In the genomic region with DNA sequence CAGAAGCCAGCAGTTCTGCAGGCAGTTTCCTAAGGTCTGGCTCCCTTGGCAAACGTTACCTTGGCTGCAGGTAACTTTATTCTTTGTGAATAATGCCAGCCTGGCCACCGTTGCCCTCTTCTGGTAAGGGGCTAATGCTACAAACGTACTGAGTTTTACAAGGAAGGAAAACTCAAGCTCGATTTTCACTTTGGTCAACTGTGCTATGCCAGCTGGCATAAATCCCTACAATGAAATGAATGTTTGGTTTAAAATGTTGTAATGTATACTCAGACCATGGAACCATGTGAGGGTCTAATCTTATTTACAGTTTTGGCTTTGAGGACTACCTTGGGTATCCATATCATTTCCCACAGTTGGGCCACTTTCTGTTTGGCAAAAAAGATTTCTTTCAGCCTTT, we compare ENCODE assay signal across 8 cellular contexts.
DNase-seq lines count a peak whose midpoint lies in the region; ATAC-seq and TF ChIP-seq lines count a peak whose summit lies in the region.

No MANE protein-coding gene starts in this region.

- no peak for ATAC-seq in GM18505 (IDR thresholded peaks at IDR 0.05; ENCODE audit: unreplicated experiment)

- H3K27me3 ChIP-seq in ACC112 (ENCODE audit: insufficient read depth, low read length) = no peaks in the 10 kb centered on the region

- peak overlapping the region; percentile 20; the same call in 1 of the 2 replicates for H3K27ac ChIP-seq in ACC112 (ENCODE audit: low read depth, low read length)

- H3K36me3 ChIP-seq in ACC112 (ENCODE audit: insufficient read depth, low read length) = no peaks in the 10 kb centered on the region

- H2AFZ ChIP-seq in ACC112 (ENCODE audit: low read length, unreplicated experiment) = peak overlapping the region; percentile 3

- no peak for TF ChIP-seq POLR2A in GM18505 (IDR thresholded peaks at IDR 0.05; ENCODE audit: borderline replicate concordance, extremely low read depth, insufficient read depth, insufficient read length)

- in situ Hi-C loops in GM13977 (cut with MboI; ENCODE audit: low pct_unique_long_range_greater_than_20kb, low sequenced_read_pairs, unreplicated experiment) = no loop called here

- H3K4me3 ChIP-seq in ACC112 (ENCODE audit: low read depth, low read length) = peak overlapping the region; percentile 57
- H3K4me3 ChIP-seq in fibroblast of pulmonary artery (replicated peaks; ENCODE audit: low read depth, low read length) = no peak overlapping the region

- H3K79me2 ChIP-seq in ACC112 (ENCODE audit: control insufficient read depth, insufficient read depth, low read length, unreplicated experiment) = peaks cover 3% of the 10 kb centered on the region

- H3K4me1 ChIP-seq in ACC112 (ENCODE audit: control insufficient read depth, insufficient read depth, low read length, unreplicated experiment) = peaks cover 35% of the 10 kb centered on the region

- intact Hi-C loops in posterior cingulate gyrus (cut with DNase I) = no loop called here

- TF ChIP-seq CTCF in GM13977 (IDR thresholded peaks at IDR 0.05; ENCODE audit: extremely low read depth, insufficient read depth, missing control alignments) = peak; percentile 74
- peak; percentile 68 for TF ChIP-seq CTCF in fibroblast of pulmonary artery (IDR thresholded peaks at IDR 0.05; ENCODE audit: low read length, missing control alignments)

- DNase-seq in GM13977 (ENCODE audit: low spot score) (no peak), RPMI8226 (peak; percentile 47), fibroblast of pulmonary artery (ENCODE audit: low read depth) (peak; percentile 53), posterior cingulate gyrus (no peak), inferior parietal cortex (ENCODE audit: extremely low spot score) (no peak), islet precursor cell (no peak)

Comparison
In these comparisons a context has a peak if more than half of its experiments do, and no peak if none do; other contexts are left out.
1. DNase-seq: peak in RPMI8226 (single experiment) and fibroblast of pulmonary artery (single experiment); none in GM13977 (single experiment), posterior cingulate gyrus (0 of 10), inferior parietal cortex (single experiment) and islet precursor cell (single experiment).